ENCODE assay signal across 8 cellular contexts in genomic region chr2:80073134-80073561, GRCh38.
A peak's percentile ranks its signal among the peaks of the same experiment; 100 is the strongest.
DNase-seq lines count a peak whose midpoint lies in the region; ATAC-seq and TF ChIP-seq lines count a peak whose summit lies in the region.

No MANE protein-coding gene starts in this region.

- TF ChIP-seq CTCF in PC-9 (conservative IDR thresholded peaks at IDR 0.05), result peak; percentile 77
- TF ChIP-seq CTCF in liver (IDR thresholded peaks at IDR 0.05; ENCODE audit: low read depth, low read length, missing input control), result peak; percentile 46
- peak in 2 of 5 experiments; percentile 30 to 52 for TF ChIP-seq CTCF in gastrocnemius medialis (IDR thresholded peaks at IDR 0.05 in 4 of 5, conservative IDR thresholded peaks at IDR 0.05 in 1 of 5)

- H3K4me1 Mint-ChIP-seq in activated T-helper 17 cell treated with anti-CD3 and anti-CD28 coated beads, Interleukin-2, amount 50 U/mL, for 72 hours, result no peaks in the 10 kb centered on the region

- no peak overlapping the region for H3K4me3 Mint-ChIP-seq in activated T-helper 17 cell treated with anti-CD3 and anti-CD28 coated beads, Interleukin-2, amount 50 U/mL, for 72 hours

- POLR2A ChIA-PET in PC-9 (lab: Charles Lee; ENCODE audit: unreplicated experiment), result no interaction called here

- in situ Hi-C loops in gastrocnemius medialis (cut with MboI; ENCODE audit: low sequenced_read_pairs in 4 of 4), result no loop called here

- H3K4me2 ChIP-seq in PC-9, result no peak overlapping the region

- peaks cover 13% of the 10 kb centered on the region; the same call in 1 of the 2 replicates for H3K27me3 ChIP-seq in PC-9 (ENCODE audit: insufficient read depth, low read depth)
- peaks cover 0 to 8% (median 2%) of the 10 kb centered on the region in 4 donors for H3K27me3 ChIP-seq in liver (ENCODE audit: control insufficient read depth in 4 of 4, insufficient read depth in 4 of 4, low read length in 3 of 4)
- no peaks in the 10 kb centered on the region for H3K27me3 ChIP-seq in gastrocnemius medialis

- CTCF ChIA-PET in PC-9 (lab: Charles Lee), result no interaction called here

- H3K79me2 ChIP-seq in PC-9 (ENCODE audit: low read depth), result no peaks in the 10 kb centered on the region

- H3K36me3 ChIP-seq in PC-9 (ENCODE audit: low read depth) (no peaks in the 10 kb centered on the region), liver (ENCODE audit: control insufficient read depth in 4 of 4, insufficient read depth in 3 of 4, low read depth in 1 of 4, low read length in 3 of 4) (no peaks in the 10 kb centered on the region), gastrocnemius medialis (no peaks in the 10 kb centered on the region)

- no peaks in the 10 kb centered on the region for H3K9me3 Mint-ChIP-seq in activated T-helper 17 cell treated with anti-CD3 and anti-CD28 coated beads, Interleukin-2, amount 50 U/mL, for 72 hours

- BruUV-seq in PC-9 (replicated peaks; lab: Mats Ljungman, UMichigan), result no TSS peak

- TF ChIP-seq RAD21 in Ishikawa (IDR thresholded peaks at IDR 0.05; ENCODE audit: low read depth), result peak; percentile 39; the same call in 1 of the 2 replicates
- TF ChIP-seq RAD21 in liver (IDR thresholded peaks at IDR 0.05), result peak; percentile 71 to 81

- DNase-seq in DMS 273 treated with DMSO at 0.1 percent for 48 hours (lab: John Stamatoyannopoulos, UW) (peak; percentile 18), PC-9 (peak in 1 of 2 experiments; percentile 14), dedifferentiated amniotic fluid mesenchymal stem cell (ENCODE audit: extremely low spot score) (peak; percentile 67), gastrocnemius medialis (no peak)

- no peak overlapping the region for H3K27ac ChIP-seq in PC-9
- H3K27ac ChIP-seq in liver (ENCODE audit: low read depth in 1 of 2, low read length in 2 of 2), result no peak overlapping the region
- no peak overlapping the region for H3K27ac ChIP-seq in gastrocnemius medialis

- no peaks in the 10 kb centered on the region for H3F3A ChIP-seq in PC-9 (ENCODE audit: insufficient read depth, low read depth)

- no peaks in the 10 kb centered on the region for H3K4me1 ChIP-seq in PC-9 (replicated peaks; ENCODE audit: insufficient read depth)
- no peaks in the 10 kb centered on the region for H3K4me1 ChIP-seq in liver (ENCODE audit: control insufficient read depth in 4 of 4, insufficient read depth in 4 of 4, low read length in 3 of 4)
- H3K4me1 ChIP-seq in gastrocnemius medialis, result no peaks in the 10 kb centered on the region

- ATAC-seq in GM19043 (IDR thresholded peaks at IDR 0.05; ENCODE audit: low read depth, unreplicated experiment) (peak; percentile 57), gastrocnemius medialis (no peak)
- no peak for ATAC-seq in activated T-helper 17 cell treated with anti-CD3 and anti-CD28 coated beads, Interleukin-2, amount 50 U/mL, for 72 hours (replicated peaks)

- WGBS in liver, result 10% methylated on average over 2 of the region's 2 CpGs

- H3K9me3 ChIP-seq in PC-9 (ENCODE audit: insufficient read depth, low read depth), result no peaks in the 10 kb centered on the region
- H3K9me3 ChIP-seq in liver (ENCODE audit: control insufficient read depth in 4 of 4, low read length in 3 of 4), result no peaks in the 10 kb centered on the region
- H3K9me3 ChIP-seq in gastrocnemius medialis, result no peaks in the 10 kb centered on the region

- peaks cover 3% of the 10 kb centered on the region for H3K27me3 Mint-ChIP-seq in activated T-helper 17 cell treated with anti-CD3 and anti-CD28 coated beads, Interleukin-2, amount 50 U/mL, for 72 hours

- TF ChIP-seq POLR2A in gastrocnemius medialis (IDR thresholded peaks at IDR 0.05), result no peak

- no peak overlapping the region for H3K9ac ChIP-seq in liver (ENCODE audit: low read depth in 1 of 2, low read length in 2 of 2)

- no peak overlapping the region for H2AFZ ChIP-seq in PC-9

- intact Hi-C loops in PC-9 (cut with micrococcal nuclease; ENCODE audit: unreplicated experiment) (no loop called here), gastrocnemius medialis (cut with DNase I; ENCODE audit: low total_unique reads) (no loop called here)

- no peaks in the 10 kb centered on the region for H4K20me1 ChIP-seq in PC-9 (ENCODE audit: insufficient read depth)

- no peaks in the 10 kb centered on the region for H3K9me2 ChIP-seq in PC-9 (ENCODE audit: insufficient read depth)

- H3K27ac Mint-ChIP-seq in activated T-helper 17 cell treated with anti-CD3 and anti-CD28 coated beads, Interleukin-2, amount 50 U/mL, for 72 hours, result no peak overlapping the region

- no peak overlapping the region for H3K4me3 ChIP-seq in PC-9
- H3K4me3 ChIP-seq in liver (ENCODE audit: low read depth in 1 of 3, low read length in 3 of 3), result no peak overlapping the region
- H3K4me3 ChIP-seq in gastrocnemius medialis, result no peak overlapping the region

- no peak for TF ChIP-seq EP300 in Ishikawa (IDR thresholded peaks at IDR 0.05; ENCODE audit: borderline replicate concordance)

- H3K36me3 Mint-ChIP-seq in activated T-helper 17 cell treated with anti-CD3 and anti-CD28 coated beads, Interleukin-2, amount 50 U/mL, for 72 hours (ENCODE audit: low read depth), result no peaks in the 10 kb centered on the region

TF ChIP-seq in Ishikawa, 13 proteins besides CTCF, POLR2A, EP300 and RAD21 (continues in another document):
- TF ChIP-seq TCF12 (IDR thresholded peaks at IDR 0.05; ENCODE audit: low read depth) (no peak), FOXM1 (IDR thresholded peaks at IDR 0.05; ENCODE audit: borderline replicate concordance, low read depth) (no peak), YY1 (IDR thresholded peaks at IDR 0.05; ENCODE audit: low read depth) (no peak), TEAD4 (IDR thresholded peaks at IDR 0.05) (no peak), ZBTB7A (IDR thresholded peaks at IDR 0.05; ENCODE audit: low read depth) (no peak), USF1 (IDR thresholded peaks at IDR 0.05) (no peak), TAF1 (IDR thresholded peaks at IDR 0.05; ENCODE audit: low read depth) (no peak), CREB1 (IDR thresholded peaks at IDR 0.05; ENCODE audit: low read depth) (no peak)

TF ChIP-seq in liver, 16 proteins besides CTCF, POLR2A, EP300 and RAD21:
- no peak for TF ChIP-seq ATF3 (IDR thresholded peaks at IDR 0.05)
- TF ChIP-seq TAF1 (conservative IDR thresholded peaks at IDR 0.05), result no peak
- no peak for TF ChIP-seq FOXA1 (IDR thresholded peaks at IDR 0.05)
- TF ChIP-seq SP1 (IDR thresholded peaks at IDR 0.05), result no peak
- no peak for TF ChIP-seq YY1 (IDR thresholded peaks at IDR 0.05)
- TF ChIP-seq GABPA (IDR thresholded peaks at IDR 0.05 in 1 of 2, conservative IDR thresholded peaks at IDR 0.05 in 1 of 2), result no peak
- TF ChIP-seq EGR1 (IDR thresholded peaks at IDR 0.05; ENCODE audit: low read depth in 2 of 2), result no peak
TF ChIP-seq in liver: peak in this region for 0.

Comparison
In these comparisons a context has a peak if more than half of its experiments do, and no peak if none do; other contexts are left out.
1. DNase-seq: peak in DMS 273 treated with DMSO at 0.1 percent for 48 hours (single experiment) and dedifferentiated amniotic fluid mesenchymal stem cell (single experiment); none in gastrocnemius medialis (0 of 2).